Comparison of ENCODE assay signal across 9 cellular contexts in genomic region chr6:87789198-87789899, GRCh38.
DNase-seq lines count a peak whose midpoint lies in the region; ATAC-seq, FAIRE-seq and TF ChIP-seq lines count a peak whose summit lies in the region.
"Had no signal": no experiment of that assay in that cellular context is flagged by ENCODE, and none has a peak within 500 bp of the region (broad histone marks: within the 10 kb centered on the region; RNA-seq: fewer than 3 reads in every experiment).

No MANE protein-coding gene starts in this region.

- H3K4me1 Mint-ChIP-seq in nephron: peaks cover 18% of the 10 kb centered on the region

- peaks cover 3% of the 10 kb centered on the region for H3K9me3 Mint-ChIP-seq in nephron

- FAIRE-seq in endometrium (lab: Jason Lieb, UNC): peak; percentile 29

- DNase-seq in EH (ENCODE audit: low read depth) (peak; percentile 58), NCI-H69 (lab: John Stamatoyannopoulos, UW) (peak; percentile 55), NCI-H2081 (lab: John Stamatoyannopoulos, UW) (no peak), amniotic stem cell (lab: John Stamatoyannopoulos, UW) (no peak)
- DNase-seq: NCI-H510A had no signal

- TF ChIP-seq CTCF in nephron (IDR thresholded peaks at IDR 0.05; ENCODE audit: unreplicated experiment in 3 of 3): no peak

- H3K27me3 Mint-ChIP-seq in nephron (ENCODE audit: low read depth): no peaks in the 10 kb centered on the region

- no peaks in the 10 kb centered on the region for H3K36me3 Mint-ChIP-seq in nephron (ENCODE audit: low read depth)

- peak overlapping the region; percentile 47 to 77 (median 52) for H3K27ac Mint-ChIP-seq in nephron

- H3K4me3 Mint-ChIP-seq in nephron: no peak overlapping the region

- no peak for ATAC-seq in HG02884 (IDR thresholded peaks at IDR 0.05; ENCODE audit: unreplicated experiment)
- no peak for ATAC-seq in GM21576 (IDR thresholded peaks at IDR 0.05; ENCODE audit: unreplicated experiment)

Comparison
In these comparisons a context has a peak if more than half of its experiments do, and no peak if none do; other contexts are left out.
1. DNase-seq: peak in EH (single experiment) and NCI-H69 (single experiment); none in NCI-H2081 (0 of 2) and amniotic stem cell (single experiment).